Comparison of ENCODE assay signal across 28 cellular contexts in the genomic region with DNA sequence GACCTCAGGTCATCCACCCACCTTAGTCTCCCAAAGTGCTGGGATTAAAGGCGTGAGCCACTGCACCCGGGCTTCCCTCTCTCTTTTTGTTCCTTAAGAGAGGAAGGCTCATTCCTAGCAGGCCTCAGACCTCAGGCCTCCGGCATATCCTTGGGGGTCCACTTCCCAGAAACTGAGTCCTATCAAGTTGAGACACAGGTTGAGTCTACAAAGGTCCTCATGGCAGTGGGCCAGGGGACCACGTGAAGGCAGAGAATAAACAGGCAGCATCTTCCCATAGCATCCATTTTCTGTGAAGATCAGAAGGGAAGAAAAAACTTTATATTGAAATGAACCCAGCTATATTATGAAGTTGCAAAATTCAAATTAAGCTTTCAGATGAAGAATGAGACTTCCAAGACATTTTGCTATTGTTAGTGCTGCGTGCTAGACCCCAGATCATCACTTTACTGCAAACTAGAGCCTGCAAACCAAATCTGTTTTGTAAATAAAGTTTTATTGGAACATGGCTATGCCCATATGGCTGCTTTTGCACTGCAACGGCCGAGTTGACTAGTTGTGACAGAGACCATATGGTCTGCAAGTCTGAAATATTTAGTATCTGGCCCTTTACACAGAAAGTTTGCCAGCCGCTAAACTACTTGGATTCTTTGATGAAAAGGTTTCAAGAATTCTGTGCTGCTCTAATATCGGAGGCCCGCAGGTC. TPM values are rescaled to one million over a fixed set of nuclear protein-coding genes. Genes with fewer than 3 reads are reported as not detected.
"Had no signal": no experiment of that assay in that cellular context is flagged by ENCODE, and none has a peak within 500 bp of the region (broad histone marks: within the 10 kb centered on the region; RNA-seq: fewer than 3 reads in every experiment).

No MANE protein-coding gene starts in this region.

- FAIRE-seq: endometrium, keratinocyte had no signal

- H3K4me1 ChIP-seq: esophagus squamous epithelium, lower lobe of right lung, psoas muscle, spleen, suprapubic skin, vagina had no signal

- H3K4me3 ChIP-seq: coronary artery, esophagus squamous epithelium, lower lobe of right lung, psoas muscle, skin epidermis, spleen, suprapubic skin, vagina had no signal

- H3K27ac ChIP-seq: coronary artery, esophagus squamous epithelium, lower lobe of right lung, psoas muscle, skin epidermis, spleen, suprapubic skin, vagina had no signal

- H3K36me3 ChIP-seq: esophagus squamous epithelium, lower lobe of right lung, spleen, suprapubic skin, vagina had no signal

- DNase-seq: dermis blood vessel endothelial cell; effector memory CD4-positive, alpha-beta T cell; erythroblast; esophagus squamous epithelium; foreskin melanocyte; head of caudate nucleus; left ventricle myocardium superior; lower lobe of right lung; naive thymus-derived CD8-positive, alpha-beta T cell; nephron progenitor cell; nucleus accumbens; psoas muscle; spleen; stimulated activated CD4-positive, alpha-beta T cell treated with anti-CD3 and anti-CD28 coated beads, Interleukin-2, amount 100 ng/mL, for 48 hours; stimulated activated naive B cell treated with anti-CD40 and anti-IgM and Interleukin-4, amounts not matched to agents 10 μg/mL and 1 μg/mL and 100 μg/mL, for 72 hours; trophoblast cell had no signal

- H3K9me3 ChIP-seq: esophagus squamous epithelium, lower lobe of right lung, psoas muscle, spleen, suprapubic skin, vagina had no signal

- ATAC-seq: left ventricle myocardium superior; lower lobe of right lung; naive thymus-derived CD8-positive, alpha-beta T cell; psoas muscle; right cardiac atrium; stimulated activated naive B cell treated with anti-CD40 and anti-IgM and Interleukin-4, amounts not matched to agents 10 μg/mL and 1 μg/mL and 100 μg/mL, for 72 hours had no signal

- H3K27me3 ChIP-seq: spleen, vagina had no signal

RNA-seq across cellular contexts. Expression of gene CELA2A, which starts 3.5 kb away (rescaled TPM):
- total RNA-seq: dermis blood vessel endothelial cell; esophagus squamous epithelium; left ventricle myocardium superior; lower lobe of right lung; myocyte; naive thymus-derived CD8-positive, alpha-beta T cell; osteocyte; renal cortical epithelial cell; right cardiac atrium; suprapubic skin; vagina had no signal
- polyA plus RNA-seq: keratinocyte; naive thymus-derived CD8-positive, alpha-beta T cell; right cardiac atrium had no signal

RNA-seq across cellular contexts. Expression of gene CTRC, which starts 14.8 kb away (rescaled TPM):
- total RNA-seq: dermis blood vessel endothelial cell, esophagus squamous epithelium, left ventricle myocardium superior, lower lobe of right lung, osteocyte, renal cortical epithelial cell, ureter, vagina had no signal
- polyA plus RNA-seq: keratinocyte, right cardiac atrium had no signal

RNA-seq across cellular contexts. Expression of gene CELA2B, which starts 22.9 kb away (rescaled TPM):
- total RNA-seq: dermis blood vessel endothelial cell; esophagus squamous epithelium; left ventricle myocardium superior; lower lobe of right lung; mesenteric fat pad; naive thymus-derived CD8-positive, alpha-beta T cell; osteocyte; renal cortical epithelial cell; right cardiac atrium; spleen; suprapubic skin; ureter; vagina had no signal
- polyA plus RNA-seq: keratinocyte; naive thymus-derived CD8-positive, alpha-beta T cell; psoas muscle; right cardiac atrium had no signal
